10 cellular contexts compared by ENCODE assay signal in genomic region chr16:31134625-31135534, GRCh38. TPM values are rescaled to one million over a fixed set of nuclear protein-coding genes. Genes with fewer than 3 reads are reported as not detected.
DNase-seq lines count a peak whose midpoint lies in the region; ATAC-seq, FAIRE-seq and TF ChIP-seq lines count a peak whose summit lies in the region.
"Had no signal": no experiment of that assay in that cellular context is flagged by ENCODE, and none has a peak within 500 bp of the region (broad histone marks: within the 10 kb centered on the region; RNA-seq: fewer than 3 reads in every experiment).

No MANE protein-coding gene starts in this region.

- peaks cover 54% of the 10 kb centered on the region for H3K4me1 ChIP-seq in mucosa of descending colon (ENCODE audit: low read depth)

- H3K27me3 ChIP-seq in bronchial epithelial cell (ENCODE audit: control insufficient read depth, insufficient read depth, low read length), result no peaks in the 10 kb centered on the region

- no peaks in the 10 kb centered on the region for H3K9me3 ChIP-seq in mucosa of descending colon

- H3K4me3 Mint-ChIP-seq in T-cell, result no peak overlapping the region
- H3K4me3 Mint-ChIP-seq: T-helper 17 cell had no signal

- H3K4me1 Mint-ChIP-seq in T-cell, result no peaks in the 10 kb centered on the region

- no peaks in the 10 kb centered on the region for H3K27me3 Mint-ChIP-seq in T-cell
- H3K27me3 Mint-ChIP-seq: T-helper 17 cell had no signal

- FAIRE-seq in bronchial epithelial cell (lab: Jason Lieb, UNC), result no peak

- TF ChIP-seq CTCF in bronchial epithelial cell (IDR thresholded peaks at IDR 0.05; ENCODE audit: insufficient read depth, low read length, severe bottlenecking) (peak; percentile 10), mucosa of descending colon (IDR thresholded peaks at IDR 0.05) (no peak)

- ATAC-seq in mucosa of descending colon (peak; percentile 36), HG02970 (IDR thresholded peaks at IDR 0.05; ENCODE audit: low FRiP score, unreplicated experiment) (no peak), HG03432 (IDR thresholded peaks at IDR 0.05; ENCODE audit: unreplicated experiment) (no peak), T-cell (replicated peaks in 1 of 4) (no peak)

- H3K9me3 Mint-ChIP-seq in T-cell, result no peaks in the 10 kb centered on the region

- DNase-seq in COLO668 (lab: John Stamatoyannopoulos, UW; ENCODE audit: unreplicated experiment) (peak; percentile 15), NCI-H2029 (lab: John Stamatoyannopoulos, UW) (peak; percentile 57), bronchial epithelial cell (ENCODE audit: low read depth) (peak; percentile 52), mucosa of descending colon (peak; percentile 80), AML-193 (lab: John Stamatoyannopoulos, UW) (no peak), T-cell (no peak)
- DNase-seq: activated naive CD4-positive, alpha-beta T cell treated with Interleukin-2 at 50 U/mL for 16 hours; T-helper 17 cell had no signal

- H3K36me3 ChIP-seq in bronchial epithelial cell (ENCODE audit: control insufficient read depth, insufficient read depth, low read length) (peaks cover 18% of the 10 kb centered on the region), mucosa of descending colon (ENCODE audit: low read depth) (no peaks in the 10 kb centered on the region)

- POLR2A ChIA-PET in T-cell (lab: Charles Lee), result interaction anchor here in 1 of 2 donors (0.6 kb wide), 1 partner anchor 22 kb away, joined by 3 read pairs; no protein-coding TSS in a partner anchor

- H3K4me3 ChIP-seq in bronchial epithelial cell (ENCODE audit: low read depth, low read length) (peak overlapping the region; percentile 79), mucosa of descending colon (peak overlapping the region; percentile 46)

- intact Hi-C loops in mucosa of descending colon (cut with DNase I, micrococcal nuclease), result no loop called here

- peaks cover 10% of the 10 kb centered on the region for H3K36me3 Mint-ChIP-seq in T-cell

- H3K27ac Mint-ChIP-seq in T-cell, result no peak overlapping the region

- CTCF ChIA-PET in T-cell (lab: Charles Lee), result interaction anchor here in 1 of 2 donors (0.6 kb wide), 1 partner anchor 36 kb away, joined by 3 read pairs; no protein-coding TSS in a partner anchor

RNA-seq across cellular contexts. Expression of gene PRSS8, which starts 0.6 kb away (rescaled TPM):
- 15.0 and 31.0 TPM in 2 replicates for total RNA-seq in bronchial epithelial cell
- 100 to 1,000 TPM; 163 to 482 (median 422) TPM for total RNA-seq in mucosa of descending colon
- total RNA-seq in T-cell, result 1 to 10 TPM in 1 of 5 donors, under 1 TPM in 2, not detected in 2; 0.43 to 1.1 (median 0.55) TPM
- total RNA-seq: T-helper 17 cell had no signal

RNA-seq across cellular contexts. Expression of gene PRSS36, which starts 15.0 kb away (rescaled TPM):
- total RNA-seq in bronchial epithelial cell (0.26 and 1.3 TPM in 2 replicates), mucosa of descending colon (10 to 100 TPM in 1 of 3 donors, 1 to 10 TPM in 2; 8.2 to 10.2 (median 9.5) TPM), T-cell (1 to 10 TPM in 4 of 5 donors, under 1 TPM in 1; 0.42 to 1.2 (median 1.1) TPM)

RNA-seq across cellular contexts. Expression of gene KAT8, which starts 17.4 kb away (rescaled TPM):
- total RNA-seq in bronchial epithelial cell, result 34.1 and 54.5 TPM in 2 replicates
- total RNA-seq in mucosa of descending colon, result 10 to 100 TPM; 61.1 to 83.1 (median 69.6) TPM
- total RNA-seq in T-cell, result 100 to 1,000 TPM in 3 of 5 donors, 10 to 100 TPM in 2; 92.3 to 122 (median 102) TPM

RNA-seq across cellular contexts. Expression of gene BCKDK, which starts 26.7 kb away (rescaled TPM):
- 7.4 and 7.9 TPM in 2 replicates for total RNA-seq in bronchial epithelial cell
- 10 to 100 TPM; 31.7 to 40.1 (median 36.6) TPM for total RNA-seq in mucosa of descending colon
- total RNA-seq in T-cell, result 10 to 100 TPM in 3 of 5 donors, 1 to 10 TPM in 2; 7.6 to 21.3 (median 19.3) TPM

RNA-seq across cellular contexts. Expression of gene VKORC1, which starts 40.3 kb away (rescaled TPM):
- total RNA-seq in bronchial epithelial cell, result 29.2 and 32.6 TPM in 2 replicates
- 10 to 100 TPM; 31.9 to 67.9 (median 41.3) TPM for total RNA-seq in mucosa of descending colon
- 10 to 100 TPM; 31.8 to 66.4 (median 56.9) TPM for total RNA-seq in T-cell

Comparison
In these comparisons a context has a peak if more than half of its experiments do, and no peak if none do; other contexts are left out.
1. DNase-seq: peak in COLO668 (single experiment), NCI-H2029 (single experiment), bronchial epithelial cell (single experiment) and mucosa of descending colon (3 of 3); none in AML-193 (0 of 2) and T-cell (0 of 34).